In genomic region chr12:14454098-14454907, GRCh38 we compare ENCODE assay signal across 8 cellular contexts.
DNase-seq lines count a peak whose midpoint lies in the region; ATAC-seq, FAIRE-seq and TF ChIP-seq lines count a peak whose summit lies in the region.

No MANE protein-coding gene starts in this region.

- intact Hi-C loops in CD14-positive monocyte (cut with micrococcal nuclease) = no loop called here

- TF ChIP-seq CTCF in CD14-positive monocyte (IDR thresholded peaks at IDR 0.05) (peak; percentile 65), HL-60 (IDR thresholded peaks at IDR 0.05; ENCODE audit: insufficient read depth, low read length) (peak; percentile 57), mesothelial cell of epicardium (IDR thresholded peaks at IDR 0.05; ENCODE audit: unreplicated experiment) (no peak)

- TF ChIP-seq POLR2A in GM12891 (IDR thresholded peaks at IDR 0.05; ENCODE audit: low read depth, low read length) = no peak

- H3K4me3 Mint-ChIP-seq in CD14-positive monocyte = no peak overlapping the region
- peak overlapping the region; percentile 62 for H3K4me3 Mint-ChIP-seq in central memory CD8-positive, alpha-beta T cell
- H3K4me3 Mint-ChIP-seq in mesothelial cell of epicardium = no peak overlapping the region

- no peak overlapping the region for H3K4me3 ChIP-seq in HL-60 (replicated peaks; ENCODE audit: insufficient read depth, low read length)

- no peak for DNase-seq in CD14-positive monocyte (ENCODE audit: low spot score)
- no peak for DNase-seq in GM12891 (ENCODE audit: insufficient read length, low spot score)
- DNase-seq in HL-60 (ENCODE audit: low read depth in 1 of 2, low spot score in 1 of 2) = peak in 1 of 2 experiments; percentile 36
- peak; percentile 72 for DNase-seq in RKO (ENCODE audit: low spot score)
- DNase-seq in central memory CD8-positive, alpha-beta T cell (ENCODE audit: low spot score in 2 of 2) = peak in 1 of 2 donors; percentile 21
- no peak for DNase-seq in mesothelial cell of epicardium (ENCODE audit: low spot score in 2 of 2, unreplicated experiment in 2 of 2)
- DNase-seq in NK-92 treated with Interleukin-12 subunit alpha and Interleukin-12 subunit beta, amount 100 ng/mL, for 24 hours (lab: John Stamatoyannopoulos, UW) = no peak
- no peak for DNase-seq in epidermal melanocyte (ENCODE audit: insufficient read length, low spot score)

- H3K27me3 Mint-ChIP-seq in CD14-positive monocyte (ENCODE audit: low read depth in 3 of 3) = no peaks in the 10 kb centered on the region
- no peaks in the 10 kb centered on the region for H3K27me3 Mint-ChIP-seq in central memory CD8-positive, alpha-beta T cell
- H3K27me3 Mint-ChIP-seq in mesothelial cell of epicardium (ENCODE audit: low read depth) = no peaks in the 10 kb centered on the region

- peak; percentile 79 for ATAC-seq in central memory CD8-positive, alpha-beta T cell (replicated peaks; ENCODE audit: extremely low read depth, poor library complexity, severe bottlenecking)

- no peak overlapping the region for H3K27ac ChIP-seq in HL-60 (replicated peaks)

- H3K36me3 Mint-ChIP-seq in CD14-positive monocyte (peaks cover 63 to 76% of the 10 kb centered on the region in 2 donors), mesothelial cell of epicardium (peaks cover 60% of the 10 kb centered on the region)
- peaks cover 78% of the 10 kb centered on the region for H3K36me3 Mint-ChIP-seq in central memory CD8-positive, alpha-beta T cell (ENCODE audit: insufficient read depth)

- peak overlapping the region in 5 of 7 donors; percentile 4 to 75 (median 42) for H3K27ac Mint-ChIP-seq in CD14-positive monocyte
- H3K27ac Mint-ChIP-seq in central memory CD8-positive, alpha-beta T cell (ENCODE audit: low read depth) = peak overlapping the region; percentile 92
- peak overlapping the region; percentile 57 for H3K27ac Mint-ChIP-seq in mesothelial cell of epicardium

- H3K4me1 Mint-ChIP-seq in CD14-positive monocyte (peaks cover 16% of the 10 kb centered on the region), mesothelial cell of epicardium (peaks cover 4% of the 10 kb centered on the region)
- peaks cover 61% of the 10 kb centered on the region for H3K4me1 Mint-ChIP-seq in central memory CD8-positive, alpha-beta T cell

- no peaks in the 10 kb centered on the region for H3K27me3 ChIP-seq in HL-60 (ENCODE audit: insufficient read depth, poor library complexity, severe bottlenecking)

- FAIRE-seq in GM12891 (lab: Jason Lieb, UNC) = peak; percentile 57

- H3K9me3 Mint-ChIP-seq in CD14-positive monocyte = no peaks in the 10 kb centered on the region
- no peaks in the 10 kb centered on the region for H3K9me3 Mint-ChIP-seq in central memory CD8-positive, alpha-beta T cell
- peaks cover 11% of the 10 kb centered on the region for H3K9me3 Mint-ChIP-seq in mesothelial cell of epicardium

TF ChIP-seq in GM12891, 5 proteins besides CTCF, POLR2A, EP300 and RAD21:
- no peak for TF ChIP-seq SPI1 (IDR thresholded peaks at IDR 0.05; ENCODE audit: low read depth, low read length)
- TF ChIP-seq PAX5 (IDR thresholded peaks at IDR 0.05; ENCODE audit: insufficient read depth, low read length, severe bottlenecking) = no peak
- TF ChIP-seq TAF1 (IDR thresholded peaks at IDR 0.05; ENCODE audit: low read depth, low read length) = no peak
- no peak for TF ChIP-seq POLR2AphosphoS5 (IDR thresholded peaks at IDR 0.05; ENCODE audit: low read depth, low read length)
- no peak for TF ChIP-seq POU2F2 (IDR thresholded peaks at IDR 0.05; ENCODE audit: low read depth, low read length)

Comparison
In these comparisons a context has a peak if more than half of its experiments do, and no peak if none do; other contexts are left out.
1. H3K27ac Mint-ChIP-seq: peak in every context shown above with its lines; median percentile 92 in central memory CD8-positive, alpha-beta T cell; 57 in mesothelial cell of epicardium; 42 in CD14-positive monocyte.